ENCODE assay signal across 2 cellular contexts in genomic region chr2:15748736-15749323, GRCh38.
TF ChIP-seq lines count a peak whose summit lies in the region.

No MANE protein-coding gene starts in this region.

TF ChIP-seq in GM23338, 12 proteins besides CTCF, POLR2A, EP300 and RAD21 (continued from another document):
- TF ChIP-seq REST (IDR thresholded peaks at IDR 0.05; ENCODE audit: unreplicated experiment) (no peak), JUNB (IDR thresholded peaks at IDR 0.05; ENCODE audit: unreplicated experiment) (no peak), STAT1 (IDR thresholded peaks at IDR 0.05; ENCODE audit: unreplicated experiment) (no peak), POLR2AphosphoS5 (IDR thresholded peaks at IDR 0.05; ENCODE audit: low read depth) (no peak), ZNF462 (CRISPR knock-in tag; IDR thresholded peaks at IDR 0.05) (no peak)

TF ChIP-seq in HepG2, 621 proteins besides CTCF, POLR2A, EP300 and RAD21 (continued from another document and continues in another):
- no peak for TF ChIP-seq ZBTB49 (CRISPR knock-in tag; IDR thresholded peaks at IDR 0.05; ENCODE audit: borderline replicate concordance)
- TF ChIP-seq BORCS8-MEF2B (CRISPR knock-in tag; IDR thresholded peaks at IDR 0.05) = no peak
- TF ChIP-seq ADNP (CRISPR knock-in tag; IDR thresholded peaks at IDR 0.05) = no peak
- TF ChIP-seq ZFP36 (IDR thresholded peaks at IDR 0.05; ENCODE audit: borderline replicate concordance, low read depth, low read length, partially characterized antibody) = no peak
- TF ChIP-seq, protein P1, sequence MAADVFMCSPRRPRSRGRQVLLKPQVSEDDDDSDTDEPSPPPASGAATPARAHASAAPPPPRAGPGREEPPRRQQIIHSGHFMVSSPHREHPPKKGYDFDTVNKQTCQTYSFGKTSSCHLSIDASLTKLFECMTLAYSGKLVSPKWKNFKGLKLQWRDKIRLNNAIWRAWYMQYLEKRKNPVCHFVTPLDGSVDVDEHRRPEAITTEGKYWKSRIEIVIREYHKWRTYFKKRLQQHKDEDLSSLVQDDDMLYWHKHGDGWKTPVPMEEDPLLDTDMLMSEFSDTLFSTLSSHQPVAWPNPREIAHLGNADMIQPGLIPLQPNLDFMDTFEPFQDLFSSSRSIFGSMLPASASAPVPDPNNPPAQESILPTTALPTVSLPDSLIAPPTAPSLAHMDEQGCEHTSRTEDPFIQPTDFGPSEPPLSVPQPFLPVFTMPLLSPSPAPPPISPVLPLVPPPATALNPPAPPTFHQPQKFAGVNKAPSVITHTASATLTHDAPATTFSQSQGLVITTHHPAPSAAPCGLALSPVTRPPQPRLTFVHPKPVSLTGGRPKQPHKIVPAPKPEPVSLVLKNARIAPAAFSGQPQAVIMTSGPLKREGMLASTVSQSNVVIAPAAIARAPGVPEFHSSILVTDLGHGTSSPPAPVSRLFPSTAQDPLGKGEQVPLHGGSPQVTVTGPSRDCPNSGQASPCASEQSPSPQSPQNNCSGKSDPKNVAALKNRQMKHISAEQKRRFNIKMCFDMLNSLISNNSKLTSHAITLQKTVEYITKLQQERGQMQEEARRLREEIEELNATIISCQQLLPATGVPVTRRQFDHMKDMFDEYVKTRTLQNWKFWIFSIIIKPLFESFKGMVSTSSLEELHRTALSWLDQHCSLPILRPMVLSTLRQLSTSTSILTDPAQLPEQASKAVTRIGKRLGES (CRISPR knock-in tag; IDR thresholded peaks at IDR 0.05; ENCODE audit: borderline replicate concordance) = no peak
- TF ChIP-seq CERS6 (CRISPR knock-in tag; IDR thresholded peaks at IDR 0.05) = no peak
- no peak for TF ChIP-seq AGO1 (IDR thresholded peaks at IDR 0.05; ENCODE audit: low read depth, low read length, poor library complexity, severe bottlenecking)
- no peak for TF ChIP-seq ZNF331 (CRISPR knock-in tag; IDR thresholded peaks at IDR 0.05)
- TF ChIP-seq, protein P2, sequence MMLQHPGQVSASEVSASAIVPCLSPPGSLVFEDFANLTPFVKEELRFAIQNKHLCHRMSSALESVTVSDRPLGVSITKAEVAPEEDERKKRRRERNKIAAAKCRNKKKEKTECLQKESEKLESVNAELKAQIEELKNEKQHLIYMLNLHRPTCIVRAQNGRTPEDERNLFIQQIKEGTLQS (CRISPR knock-in tag; IDR thresholded peaks at IDR 0.05) = no peak
- no peak for TF ChIP-seq ZNF615 (CRISPR knock-in tag; IDR thresholded peaks at IDR 0.05; ENCODE audit: borderline replicate concordance)
- no peak for TF ChIP-seq SAP130 (CRISPR knock-in tag; IDR thresholded peaks at IDR 0.05; ENCODE audit: low read depth)
- no peak for TF ChIP-seq KLF15 (CRISPR knock-in tag; IDR thresholded peaks at IDR 0.05; ENCODE audit: borderline replicate concordance)
- TF ChIP-seq RBM39 (IDR thresholded peaks at IDR 0.05; ENCODE audit: low read depth, low read length, poor library complexity, severe bottlenecking) = no peak
- no peak for TF ChIP-seq ZNF343 (CRISPR knock-in tag; IDR thresholded peaks at IDR 0.05)
- TF ChIP-seq AFF4 (CRISPR knock-in tag; IDR thresholded peaks at IDR 0.05) = no peak
- TF ChIP-seq ELF4 (CRISPR knock-in tag; IDR thresholded peaks at IDR 0.05; ENCODE audit: borderline replicate concordance) = no peak
- TF ChIP-seq HOXA5 (CRISPR knock-in tag; IDR thresholded peaks at IDR 0.05) = no peak
- no peak for TF ChIP-seq ZKSCAN8 (CRISPR knock-in tag; IDR thresholded peaks at IDR 0.05; ENCODE audit: borderline replicate concordance)
- TF ChIP-seq ASH2L (IDR thresholded peaks at IDR 0.05; ENCODE audit: insufficient read length, low read depth, low read length) = no peak
- TF ChIP-seq GZF1 (CRISPR knock-in tag; IDR thresholded peaks at IDR 0.05) = no peak
- TF ChIP-seq BRD4 (CRISPR knock-in tag; IDR thresholded peaks at IDR 0.05) = no peak
- TF ChIP-seq HOXA9 (CRISPR knock-in tag; IDR thresholded peaks at IDR 0.05; ENCODE audit: borderline replicate concordance) = no peak
- peak; percentile 43 for TF ChIP-seq XRCC5 (optimal IDR thresholded peaks at IDR 0.05; ENCODE audit: low read length)
- TF ChIP-seq ZNF878 (CRISPR knock-in tag; IDR thresholded peaks at IDR 0.05) = no peak
- no peak for TF ChIP-seq NR2C2 (CRISPR knock-in tag; IDR thresholded peaks at IDR 0.05; ENCODE audit: borderline replicate concordance)
- TF ChIP-seq EZH2 (conservative IDR thresholded peaks at IDR 0.05; ENCODE audit: low read depth, low read length) = no peak
- no peak for TF ChIP-seq NR2F6 (IDR thresholded peaks at IDR 0.05)
- no peak for TF ChIP-seq NR2F6 (CRISPR knock-in tag; IDR thresholded peaks at IDR 0.05)
- no peak for TF ChIP-seq KLF11 (CRISPR knock-in tag; IDR thresholded peaks at IDR 0.05)
- TF ChIP-seq, protein P3, sequence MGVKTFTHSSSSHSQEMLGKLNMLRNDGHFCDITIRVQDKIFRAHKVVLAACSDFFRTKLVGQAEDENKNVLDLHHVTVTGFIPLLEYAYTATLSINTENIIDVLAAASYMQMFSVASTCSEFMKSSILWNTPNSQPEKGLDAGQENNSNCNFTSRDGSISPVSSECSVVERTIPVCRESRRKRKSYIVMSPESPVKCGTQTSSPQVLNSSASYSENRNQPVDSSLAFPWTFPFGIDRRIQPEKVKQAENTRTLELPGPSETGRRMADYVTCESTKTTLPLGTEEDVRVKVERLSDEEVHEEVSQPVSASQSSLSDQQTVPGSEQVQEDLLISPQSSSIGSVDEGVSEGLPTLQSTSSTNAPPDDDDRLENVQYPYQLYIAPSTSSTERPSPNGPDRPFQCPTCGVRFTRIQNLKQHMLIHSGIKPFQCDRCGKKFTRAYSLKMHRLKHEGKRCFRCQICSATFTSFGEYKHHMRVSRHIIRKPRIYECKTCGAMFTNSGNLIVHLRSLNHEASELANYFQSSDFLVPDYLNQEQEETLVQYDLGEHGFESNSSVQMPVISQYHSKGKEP (CRISPR knock-in tag; IDR thresholded peaks at IDR 0.05) = no peak
- no peak for TF ChIP-seq KLF16 (CRISPR knock-in tag; IDR thresholded peaks at IDR 0.05)
- no peak for TF ChIP-seq ZFP90 (CRISPR knock-in tag; IDR thresholded peaks at IDR 0.05; ENCODE audit: borderline replicate concordance)
- TF ChIP-seq CBX5 (CRISPR knock-in tag; IDR thresholded peaks at IDR 0.05; ENCODE audit: borderline replicate concordance) = 0 out of 2 replicates have a peak, but pooled peaks have one; percentile 21
- TF ChIP-seq ZNF598 (CRISPR knock-in tag; IDR thresholded peaks at IDR 0.05; ENCODE audit: borderline replicate concordance) = 0 out of 2 replicates have a peak, but pooled peaks have one; percentile 42
- no peak for TF ChIP-seq ZMYM2 (CRISPR knock-in tag; IDR thresholded peaks at IDR 0.05)
- TF ChIP-seq FLYWCH1 (CRISPR knock-in tag; IDR thresholded peaks at IDR 0.05) = no peak
- TF ChIP-seq ZBTB39 (CRISPR knock-in tag; IDR thresholded peaks at IDR 0.05) = no peak
- TF ChIP-seq SRY (CRISPR knock-in tag; IDR thresholded peaks at IDR 0.05) = no peak
- no peak for TF ChIP-seq RFXAP (CRISPR knock-in tag; IDR thresholded peaks at IDR 0.05; ENCODE audit: borderline replicate concordance)
- no peak for TF ChIP-seq BHLHE40 (IDR thresholded peaks at IDR 0.05; ENCODE audit: low read length)
- TF ChIP-seq ZNF883 (CRISPR knock-in tag; IDR thresholded peaks at IDR 0.05; ENCODE audit: not compliant biosample characterization) = peak; percentile 21
- no peak for TF ChIP-seq BRCA1 (CRISPR knock-in tag; IDR thresholded peaks at IDR 0.05)
- TF ChIP-seq CENPBD1 (CRISPR knock-in tag; IDR thresholded peaks at IDR 0.05; ENCODE audit: borderline replicate concordance, low read depth) = no peak
- TF ChIP-seq, protein P4, sequence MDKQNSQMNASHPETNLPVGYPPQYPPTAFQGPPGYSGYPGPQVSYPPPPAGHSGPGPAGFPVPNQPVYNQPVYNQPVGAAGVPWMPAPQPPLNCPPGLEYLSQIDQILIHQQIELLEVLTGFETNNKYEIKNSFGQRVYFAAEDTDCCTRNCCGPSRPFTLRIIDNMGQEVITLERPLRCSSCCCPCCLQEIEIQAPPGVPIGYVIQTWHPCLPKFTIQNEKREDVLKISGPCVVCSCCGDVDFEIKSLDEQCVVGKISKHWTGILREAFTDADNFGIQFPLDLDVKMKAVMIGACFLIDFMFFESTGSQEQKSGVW (CRISPR knock-in tag; IDR thresholded peaks at IDR 0.05; ENCODE audit: borderline replicate concordance) = no peak
- no peak for TF ChIP-seq RFXANK (CRISPR knock-in tag; IDR thresholded peaks at IDR 0.05)
- TF ChIP-seq XBP1 (CRISPR knock-in tag; IDR thresholded peaks at IDR 0.05) = no peak
- TF ChIP-seq ERF (CRISPR knock-in tag; IDR thresholded peaks at IDR 0.05) = no peak
- TF ChIP-seq ZNF207 (IDR thresholded peaks at IDR 0.05; ENCODE audit: borderline replicate concordance) = no peak
- no peak for TF ChIP-seq HNRNPH1 (optimal IDR thresholded peaks at IDR 0.05; ENCODE audit: low read depth, low read length)
- no peak for TF ChIP-seq ZNF235 (CRISPR knock-in tag; IDR thresholded peaks at IDR 0.05; ENCODE audit: borderline replicate concordance)
- TF ChIP-seq ZNF766 (CRISPR knock-in tag; IDR thresholded peaks at IDR 0.05; ENCODE audit: borderline replicate concordance) = no peak
